In genomic region chr22:46803031-46803880, GRCh38 we compare ENCODE assay signal across 8 cellular contexts. TPM values are rescaled to one million over a fixed set of nuclear protein-coding genes. Genes with fewer than 3 reads are reported as not detected.
DNase-seq lines count a peak whose midpoint lies in the region; ATAC-seq and TF ChIP-seq lines count a peak whose summit lies in the region.

No MANE protein-coding gene starts in this region.

- ATAC-seq in right cardiac atrium (peak; percentile 44 to 55), HG03095 (IDR thresholded peaks at IDR 0.05; ENCODE audit: unreplicated experiment) (no peak), HG02938 (IDR thresholded peaks at IDR 0.05; ENCODE audit: unreplicated experiment) (no peak)

- H3K9me3 Mint-ChIP-seq in activated naive CD4-positive, alpha-beta T cell treated with anti-CD3 and anti-CD28 coated beads, Interleukin-2, amount 50 U/mL, for 24 hours: no peaks in the 10 kb centered on the region

- no peaks in the 10 kb centered on the region; the same call in 1 of the 2 replicates for H3K36me3 ChIP-seq in BE2C

- H3K27ac ChIP-seq in right cardiac atrium (ENCODE audit: low read length): no peak overlapping the region

- no peak overlapping the region for H3K27ac Mint-ChIP-seq in activated naive CD4-positive, alpha-beta T cell treated with anti-CD3 and anti-CD28 coated beads, Interleukin-2, amount 50 U/mL, for 24 hours

- peaks cover 63% of the 10 kb centered on the region for H3K4me1 Mint-ChIP-seq in activated naive CD4-positive, alpha-beta T cell treated with anti-CD3 and anti-CD28 coated beads, Interleukin-2, amount 50 U/mL, for 24 hours

- H3K36me3 Mint-ChIP-seq in activated naive CD4-positive, alpha-beta T cell treated with anti-CD3 and anti-CD28 coated beads, Interleukin-2, amount 50 U/mL, for 24 hours: peaks cover 25% of the 10 kb centered on the region

- no peaks in the 10 kb centered on the region for H3K27me3 Mint-ChIP-seq in activated naive CD4-positive, alpha-beta T cell treated with anti-CD3 and anti-CD28 coated beads, Interleukin-2, amount 50 U/mL, for 24 hours

- H3K4me3 Mint-ChIP-seq in activated naive CD4-positive, alpha-beta T cell treated with anti-CD3 and anti-CD28 coated beads, Interleukin-2, amount 50 U/mL, for 24 hours: peak overlapping the region; percentile 44

- DNase-seq in BE2C: peak; percentile 60
- DNase-seq in HFF-Myc (ENCODE audit: extremely low read depth, low read depth): no peak
- peak; percentile 33 for DNase-seq in SW480 (ENCODE audit: low spot score)
- DNase-seq in right cardiac atrium: peak in 2 of 3 donors; percentile 74 to 76
- peak; percentile 40 to 51 (median 46) for DNase-seq in stimulated activated CD4-positive, alpha-beta T cell treated with anti-CD3 and anti-CD28 coated beads, Interleukin-1b, Interleukin-23, amount 100 ng/mL, for 24 hours (ENCODE audit: low read depth in 4 of 4, low spot score in 1 of 4)

- TF ChIP-seq CTCF in BE2C (IDR thresholded peaks at IDR 0.05; ENCODE audit: low read depth, low read length): peak; percentile 90
- peak; percentile 94 for TF ChIP-seq CTCF in HFF-Myc (IDR thresholded peaks at IDR 0.05; ENCODE audit: low read depth, low read length, missing control alignments)

- no peaks in the 10 kb centered on the region for H3K9me3 ChIP-seq in BE2C
- no peaks in the 10 kb centered on the region for H3K9me3 ChIP-seq in right cardiac atrium (ENCODE audit: control insufficient read depth, low read length)

- H3K27me3 ChIP-seq in BE2C: no peaks in the 10 kb centered on the region
- no peaks in the 10 kb centered on the region for H3K27me3 ChIP-seq in right cardiac atrium (ENCODE audit: control insufficient read depth, insufficient read depth)

- no peak overlapping the region for H3K4me3 ChIP-seq in BE2C (ENCODE audit: low read depth, low read length)
- no peak overlapping the region for H3K4me3 ChIP-seq in HFF-Myc (replicated peaks; ENCODE audit: low read depth, low read length)
- no peak overlapping the region for H3K4me3 ChIP-seq in right cardiac atrium (ENCODE audit: low read length)

- WGBS in right cardiac atrium: 32% methylated on average over 28 of the region's 28 CpGs

- intact Hi-C loops in right cardiac atrium (cut with DNase I): no loop called here

- H3K4me1 ChIP-seq in BE2C (no peaks in the 10 kb centered on the region), right cardiac atrium (ENCODE audit: control insufficient read depth, insufficient read depth, low read length) (no peaks in the 10 kb centered on the region)

RNA-seq across cellular contexts. Expression of gene TBC1D22A, which starts 40.8 kb away (rescaled TPM):
- 7.5 TPM for polyA plus RNA-seq in BE2C (2012; ENCODE audit: insufficient read depth, insufficient read length, low read depth)
- total RNA-seq in right cardiac atrium: 10 to 100 TPM; 15.3 to 17.3 (median 16.4) TPM
- 12.0 TPM for polyA plus RNA-seq in right cardiac atrium

Comparison
In these comparisons a context has a peak if more than half of its experiments do, and no peak if none do; other contexts are left out.
1. ATAC-seq: peak in right cardiac atrium (2 of 2); none in HG03095 (single experiment) and HG02938 (single experiment).